1 cellular context compared by ENCODE assay signal in genomic region chr11:131370901-131371790, GRCh38.
TF ChIP-seq lines count a peak whose summit lies in the region.

No MANE protein-coding gene starts in this region.

TF ChIP-seq in GM23338, 12 proteins besides CTCF, POLR2A, EP300 and RAD21 (continued from another document):
- TF ChIP-seq REST (IDR thresholded peaks at IDR 0.05; ENCODE audit: unreplicated experiment), result no peak
- no peak for TF ChIP-seq CREB1 (CRISPR knock-in tag; IDR thresholded peaks at IDR 0.05; ENCODE audit: low read depth)
- no peak for TF ChIP-seq POLR2AphosphoS5 (IDR thresholded peaks at IDR 0.05; ENCODE audit: low read depth)
TF ChIP-seq in GM23338: peak in this region for 0.
